8 cellular contexts compared by ENCODE assay signal in the genomic region with DNA sequence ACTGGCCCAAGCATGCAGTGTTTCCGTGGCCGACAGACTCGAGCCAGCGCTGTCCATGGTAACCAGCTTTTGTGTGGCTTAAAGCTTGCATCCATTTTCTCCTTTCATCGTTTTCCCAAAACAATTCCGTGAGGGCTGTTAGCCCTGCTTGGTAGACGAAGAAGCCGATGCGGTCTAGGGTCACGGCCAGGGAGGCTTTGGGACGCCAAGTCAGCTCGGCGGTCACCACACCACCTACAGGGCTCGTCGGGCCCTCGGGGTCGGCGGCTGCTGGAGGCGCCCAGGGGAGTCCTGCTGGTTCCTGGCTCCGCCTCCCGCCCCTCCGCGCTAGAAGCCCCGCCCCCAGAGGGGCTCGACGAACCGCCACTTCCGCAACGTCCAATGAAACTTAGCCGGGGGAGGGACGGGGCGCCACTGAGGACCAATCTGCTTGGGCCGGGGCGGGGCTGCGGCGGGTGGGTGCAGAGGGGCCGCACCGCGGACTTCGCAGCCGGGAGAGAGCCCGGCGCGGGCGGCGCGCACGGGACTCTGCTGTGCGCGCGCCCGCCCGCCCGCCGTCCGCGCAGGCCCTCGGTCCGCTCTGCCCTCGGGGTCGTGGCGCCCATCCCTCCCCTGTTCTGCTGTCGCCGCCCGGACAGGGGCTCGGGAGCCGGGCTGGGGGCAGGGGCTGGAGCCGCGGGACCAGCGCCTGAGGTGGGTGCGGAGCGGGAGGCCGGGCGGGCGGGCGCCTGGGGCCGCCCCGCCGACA. TPM values are rescaled to one million over a fixed set of nuclear protein-coding genes. Genes with fewer than 3 reads are reported as not detected.
A peak's percentile ranks its signal among the peaks of the same experiment; 100 is the strongest.
DNase-seq lines count a peak whose midpoint lies in the region; ATAC-seq lines count a peak whose summit lies in the region.

TSS of gene TIGD3 (plus strand) at position 487 of the 748 bp plus-strand sequence. CDS start 1,058 bp downstream, outside the sequence.

- H3K4me3 ChIP-seq in mesendoderm (ENCODE audit: low read length): peak within 1 kb of the TSS; percentile 50

- H2AK5ac ChIP-seq in mesendoderm (ENCODE audit: low read length): no peak within 1 kb of the TSS

- no peak within 1 kb of the TSS for H3K4ac ChIP-seq in mesendoderm (ENCODE audit: low read depth, low read length)

- H4K8ac ChIP-seq in mesendoderm (ENCODE audit: low read depth, low read length): no peak within 1 kb of the TSS

- peak; percentile 90 for ATAC-seq in GM21360 (IDR thresholded peaks at IDR 0.05; ENCODE audit: unreplicated experiment)
- ATAC-seq in effector memory CD8-positive, alpha-beta T cell (replicated peaks): peak; percentile 96

- H3K23ac ChIP-seq in mesendoderm (ENCODE audit: low read length): no peak within 1 kb of the TSS

- no peaks in the 10 kb centered on the region for H3K27me3 Mint-ChIP-seq in effector memory CD8-positive, alpha-beta T cell

- H3K4me2 ChIP-seq in mesendoderm (ENCODE audit: low read length): peak within 1 kb of the TSS; percentile 99

- H3K9ac ChIP-seq in mesendoderm (ENCODE audit: low read length): peak within 1 kb of the TSS; percentile 59

- H3K79me1 ChIP-seq in mesendoderm (ENCODE audit: low read length): no peaks in the 10 kb centered on the region

- DNase-seq in COLO668 (lab: John Stamatoyannopoulos, UW; ENCODE audit: unreplicated experiment) (peak; percentile 98), HT1080 (ENCODE audit: low read depth) (peak; percentile 88), mesendoderm (peak; percentile 97)
- peak; percentile 94 for DNase-seq in NK-92 treated with Interleukin-12 subunit alpha and Interleukin-12 subunit beta, amount 100 ng/mL, for 24 hours (lab: John Stamatoyannopoulos, UW)
- DNase-seq in activated CD8-positive, alpha-beta memory T cell treated with anti-CD3 and anti-CD28 coated beads for 4 hours (ENCODE audit: low read depth in 2 of 2): peak; percentile 94 to 95
- DNase-seq in effector memory CD8-positive, alpha-beta T cell: peak; percentile 94 to 97 (median 97)
- DNase-seq in stimulated activated CD8-positive, alpha-beta memory T cell treated with anti-CD3 and anti-CD28 coated beads, Interleukin-12 subunit alpha, Interleukin-12 subunit beta, amount 100 ng/mL, for 24 hours (ENCODE audit: extremely low read depth): peak; percentile 98

- no peaks in the 10 kb centered on the region for H3K9me3 Mint-ChIP-seq in effector memory CD8-positive, alpha-beta T cell

- H2BK15ac ChIP-seq in mesendoderm (replicated peaks; ENCODE audit: low read depth): no peak within 1 kb of the TSS

- H3K4me1 Mint-ChIP-seq in effector memory CD8-positive, alpha-beta T cell (ENCODE audit: low read depth in 2 of 2): peaks cover 12 to 14% of the 10 kb centered on the region in 2 donors

- no peak within 1 kb of the TSS for H2BK5ac ChIP-seq in mesendoderm (ENCODE audit: low read length)

- H3K27ac Mint-ChIP-seq in effector memory CD8-positive, alpha-beta T cell: peak within 1 kb of the TSS; percentile 47 to 60

- no peak within 1 kb of the TSS for H2BK120ac ChIP-seq in mesendoderm (ENCODE audit: low read depth, low read length)

- H3K27ac ChIP-seq in mesendoderm (ENCODE audit: low read depth, low read length): no peak within 1 kb of the TSS

- H3K27me3 ChIP-seq in mesendoderm (ENCODE audit: insufficient read depth, low read length, poor library complexity): peaks cover 4% of the 10 kb centered on the region

- no peak within 1 kb of the TSS for H3K18ac ChIP-seq in mesendoderm (ENCODE audit: low read length)

- H3K56ac ChIP-seq in mesendoderm (ENCODE audit: low read length): peak within 1 kb of the TSS; percentile 76

- no peaks in the 10 kb centered on the region for H3K79me2 ChIP-seq in mesendoderm (ENCODE audit: control insufficient read depth, insufficient read depth, low read length)

- peaks cover 5% of the 10 kb centered on the region for H3K36me3 ChIP-seq in mesendoderm (ENCODE audit: control insufficient read depth, insufficient read depth, low read length)

- H3K36me3 Mint-ChIP-seq in effector memory CD8-positive, alpha-beta T cell (ENCODE audit: insufficient read depth): peaks cover 60% of the 10 kb centered on the region

- H3K4me3 Mint-ChIP-seq in effector memory CD8-positive, alpha-beta T cell: peak within 1 kb of the TSS; percentile 83 to 88

- H4K5ac ChIP-seq in mesendoderm (ENCODE audit: low read length): no peak within 1 kb of the TSS

- no CpG with 5 or more reads among the region's 79 CpGs for WGBS in mesendoderm (ENCODE audit: extremely low coverage, insufficient coverage, low lambda C conversion rate)

- H3K4me1 ChIP-seq in mesendoderm (ENCODE audit: control insufficient read depth, low read depth, low read length): no peaks in the 10 kb centered on the region

RNA-seq across cellular contexts. Expression of gene TIGD3, which starts in this region (rescaled TPM):
- total RNA-seq in HT1080 (2014; rRNA removed; shearing (Covaris generic)): 0.40 and 0.51 TPM in 2 replicates
- polyA plus RNA-seq in HT1080 (2015; cell fraction: cytosol; rRNA removed): 0.44 and 0.45 TPM in 2 replicates
- 0.35 and 0.48 TPM in 2 replicates for polyA plus RNA-seq in HT1080 (2015; cell fraction: nucleus; rRNA removed)
- polyA plus RNA-seq in mesendoderm (2013, experiment 1 of 2): 0.13 TPM
- 0.13 TPM for polyA plus RNA-seq in mesendoderm (2013, experiment 2 of 2)

Comparison
In these comparisons a context has a peak if more than half of its experiments do, and no peak if none do; other contexts are left out.
1. Peak in DNase-seq in HT1080; RNA of the gene not detected or under 1 TPM.